1 cellular context compared by ENCODE assay signal in genomic region chr2:218292700-218293014, GRCh38.
TF ChIP-seq lines count a peak whose summit lies in the region.

No MANE protein-coding gene starts in this region.

TF ChIP-seq in HepG2, 621 proteins besides CTCF, POLR2A, EP300 and RAD21:
- TF ChIP-seq ZBTB7B (CRISPR knock-in tag; IDR thresholded peaks at IDR 0.05) (no peak), ZNF281 (CRISPR knock-in tag; IDR thresholded peaks at IDR 0.05; ENCODE audit: borderline replicate concordance) (peak; percentile 1; the same call in 1 of the 2 replicates), ZBTB38 (CRISPR knock-in tag; IDR thresholded peaks at IDR 0.05) (no peak), USF2 (IDR thresholded peaks at IDR 0.05; ENCODE audit: low read depth, low read length) (no peak), USF2 (CRISPR knock-in tag; IDR thresholded peaks at IDR 0.05; ENCODE audit: borderline replicate concordance) (0 out of 2 replicates have a peak, but pooled peaks have one; percentile 14), ZSCAN20 (CRISPR knock-in tag; IDR thresholded peaks at IDR 0.05; ENCODE audit: borderline replicate concordance) (no peak), ZNF33A (CRISPR knock-in tag; IDR thresholded peaks at IDR 0.05; ENCODE audit: borderline replicate concordance) (0 out of 2 replicates have a peak, but pooled peaks have one; percentile 60), ZFP82 (CRISPR knock-in tag; IDR thresholded peaks at IDR 0.05; ENCODE audit: borderline replicate concordance) (0 out of 2 replicates have a peak, but pooled peaks have one; percentile 83), KLF16 (CRISPR knock-in tag; IDR thresholded peaks at IDR 0.05) (0 out of 4 replicates have a peak, but pooled peaks of 1 of the 2 experiments have one; percentile 9), ZNF580 (CRISPR knock-in tag; IDR thresholded peaks at IDR 0.05; ENCODE audit: borderline replicate concordance, low read depth) (no peak), ZNF136 (CRISPR knock-in tag; IDR thresholded peaks at IDR 0.05; ENCODE audit: low read depth) (no peak), ZFY (CRISPR knock-in tag; IDR thresholded peaks at IDR 0.05) (no peak), MNT (IDR thresholded peaks at IDR 0.05) (no peak), CREB3 (CRISPR knock-in tag; IDR thresholded peaks at IDR 0.05) (no peak), ZNF142 (CRISPR knock-in tag; IDR thresholded peaks at IDR 0.05) (peak; percentile 4; the same call in 1 of the 2 replicates), HOXA5 (CRISPR knock-in tag; IDR thresholded peaks at IDR 0.05) (no peak), IRF2 (CRISPR knock-in tag; IDR thresholded peaks at IDR 0.05) (no peak), ZBTB43 (CRISPR knock-in tag; conservative IDR thresholded peaks at IDR 0.05) (0 out of 2 replicates have a peak, but pooled peaks have one; percentile 8), ZNF816 (CRISPR knock-in tag; IDR thresholded peaks at IDR 0.05; ENCODE audit: borderline replicate concordance) (peak; percentile 77; the same call in 1 of the 2 replicates), ZNF747 (CRISPR knock-in tag; IDR thresholded peaks at IDR 0.05; ENCODE audit: borderline replicate concordance) (no peak), ZNF670 (CRISPR knock-in tag; IDR thresholded peaks at IDR 0.05; ENCODE audit: borderline replicate concordance) (0 out of 2 replicates have a peak, but pooled peaks have one; percentile 60)
TF ChIP-seq in HepG2: peak in this region for 9.
